9 cellular contexts compared by ENCODE assay signal in genomic region chr7:117020605-117021002, GRCh38.
DNase-seq lines count a peak whose midpoint lies in the region; ATAC-seq and TF ChIP-seq lines count a peak whose summit lies in the region.
"Had no signal": no experiment of that assay in that cellular context is flagged by ENCODE, and none has a peak within 500 bp of the region (broad histone marks: within the 10 kb centered on the region; RNA-seq: fewer than 3 reads in every experiment).

No MANE protein-coding gene starts in this region.

- intact Hi-C loops in psoas muscle (cut with DNase I): no loop called here

- 9 to 17% (median 13%) methylated on average over 1 of the region's 1 CpG for WGBS in psoas muscle, 3 donors

- H3K9me3 ChIP-seq in ES-I3 (ENCODE audit: control insufficient read depth, insufficient read depth, low read length): no peaks in the 10 kb centered on the region
- H3K9me3 ChIP-seq in OCI-LY3 (ENCODE audit: insufficient read depth, low read length): no peaks in the 10 kb centered on the region
- H3K9me3 ChIP-seq in psoas muscle: no peaks in the 10 kb centered on the region

- TF ChIP-seq CTCF in OCI-LY3 (IDR thresholded peaks at IDR 0.05; ENCODE audit: low read depth, low read length): no peak
- no peak for TF ChIP-seq CTCF in fibroblast of pulmonary artery (IDR thresholded peaks at IDR 0.05; ENCODE audit: low read length, missing control alignments)
- TF ChIP-seq CTCF in psoas muscle (IDR thresholded peaks at IDR 0.05): no peak

- DNase-seq in fibroblast of pulmonary artery (ENCODE audit: low read depth): no peak
- no peak for DNase-seq in psoas muscle
- no peak for DNase-seq in KG1 (lab: John Stamatoyannopoulos, UW)
- DNase-seq in retina: no peak
- DNase-seq in mesenteric fat pad (ENCODE audit: low spot score): no peak
- DNase-seq: activated T-cell treated with anti-CD3 and anti-CD28 coated beads, Interleukin-2, amount 50 U/mL, for 1 hour had no signal

- no peak overlapping the region for H2AFZ ChIP-seq in OCI-LY3 (ENCODE audit: low read depth, low read length)

- H3K9ac ChIP-seq in ES-I3 (ENCODE audit: low read depth, low read length): peak overlapping the region; percentile 39; the same call in 1 of the 2 replicates
- no peak overlapping the region for H3K9ac ChIP-seq in OCI-LY3 (ENCODE audit: low read length)

- peaks cover 11% of the 10 kb centered on the region for H3K4me1 ChIP-seq in ES-I3 (ENCODE audit: insufficient read depth, low read length)
- peaks cover 47% of the 10 kb centered on the region for H3K4me1 ChIP-seq in OCI-LY3 (ENCODE audit: low read length)
- H3K4me1 ChIP-seq in psoas muscle: peaks cover 64% of the 10 kb centered on the region

- peaks cover 99% of the 10 kb centered on the region for H3K79me2 ChIP-seq in OCI-LY3 (ENCODE audit: low read length)

- H3K4me3 ChIP-seq in OCI-LY3 (ENCODE audit: low read length) (0 out of 2 replicates have a peak overlapping the region, but pooled peaks have one; percentile 28), fibroblast of pulmonary artery (replicated peaks; ENCODE audit: low read depth, low read length) (peak overlapping the region; percentile 46), psoas muscle (peak overlapping the region; percentile 65)

- H3K27ac ChIP-seq in OCI-LY3 (ENCODE audit: low read length) (no peak overlapping the region), psoas muscle (peak overlapping the region; percentile 80)

- ATAC-seq in psoas muscle (peak in 3 of 4 donors; percentile 61 to 65 (median 63)), HG02623 (IDR thresholded peaks at IDR 0.05; ENCODE audit: unreplicated experiment) (no peak)

- H3K27me3 ChIP-seq in OCI-LY3 (ENCODE audit: low read depth, low read length): no peaks in the 10 kb centered on the region
- H3K27me3 ChIP-seq in psoas muscle (ENCODE audit: insufficient read depth in 3 of 3, low read length in 2 of 3): no peaks in the 10 kb centered on the region

- H3K4me2 ChIP-seq in OCI-LY3 (ENCODE audit: low read length): peak overlapping the region; percentile 41

- H4K20me1 ChIP-seq in OCI-LY3 (ENCODE audit: insufficient read depth, low read length): peaks cover 76% of the 10 kb centered on the region

- no peaks in the 10 kb centered on the region for H3K36me3 ChIP-seq in ES-I3 (ENCODE audit: insufficient read depth, low read length)
- H3K36me3 ChIP-seq in OCI-LY3 (replicated peaks; ENCODE audit: low read depth, low read length): peaks cover 37% of the 10 kb centered on the region
- H3K36me3 ChIP-seq in psoas muscle (ENCODE audit: insufficient read depth in 1 of 2, low read depth in 1 of 2): no peaks in the 10 kb centered on the region
